16 cellular contexts compared by ENCODE assay signal in the genomic region with DNA sequence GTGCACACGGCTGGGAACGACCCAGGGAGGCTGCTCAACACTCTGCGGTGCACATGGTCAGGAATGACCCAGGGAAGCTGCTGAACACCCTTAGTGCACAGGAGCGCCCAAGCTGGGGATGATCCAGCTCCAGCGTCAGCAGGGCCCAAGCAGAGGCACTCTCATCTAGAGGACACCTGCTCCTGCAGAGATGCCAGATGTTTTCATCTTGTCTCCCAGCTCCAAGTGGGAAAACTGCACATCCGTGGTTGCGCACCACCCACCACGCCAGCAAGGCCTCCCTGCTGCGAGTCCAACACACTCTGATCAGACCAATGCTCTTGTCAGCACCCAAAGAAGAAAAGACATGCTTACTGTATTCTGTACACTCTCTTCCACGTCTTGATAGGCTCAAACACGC.
"Had no signal": no experiment of that assay in that cellular context is flagged by ENCODE, and none has a peak within 500 bp of the region (broad histone marks: within the 10 kb centered on the region; RNA-seq: fewer than 3 reads in every experiment).

No MANE protein-coding gene starts in this region.

- H3K4me3 ChIP-seq: body of pancreas, cardiac muscle cell, gastroesophageal sphincter, suprapubic skin, tibial nerve had no signal

- H3K27me3 ChIP-seq: body of pancreas, cardiac muscle cell, suprapubic skin, tibial nerve had no signal

- H3K27ac ChIP-seq: body of pancreas, cardiac muscle cell, epithelial cell of prostate, gastroesophageal sphincter, parathyroid adenoma, suprapubic skin, tibial nerve had no signal

- H3K36me3 ChIP-seq: cardiac muscle cell, gastroesophageal sphincter, suprapubic skin, tibial nerve had no signal

- H3K4me1 ChIP-seq: body of pancreas, gastroesophageal sphincter, parathyroid adenoma, suprapubic skin had no signal

- H3K79me2 ChIP-seq: parathyroid adenoma had no signal

- H3K9me3 ChIP-seq: body of pancreas, gastroesophageal sphincter, suprapubic skin, tibial nerve had no signal

- H3K9ac ChIP-seq: parathyroid adenoma had no signal

- ATAC-seq: body of pancreas, gastroesophageal sphincter, left cardiac atrium, right cardiac atrium had no signal

- H2AFZ ChIP-seq: parathyroid adenoma had no signal

- DNase-seq: activated gamma-delta T cell treated with Interleukin-2 at 50 U/mL for 16 hours; activated T-cell treated with anti-CD3 and anti-CD28 coated beads, Interleukin-2, amount 50 U/mL, for 1 hour; anterior cingulate cortex; body of pancreas; head of caudate nucleus; left cardiac atrium; nephron progenitor cell; nucleus accumbens; right cardiac atrium; stimulated activated CD4-positive, alpha-beta T cell treated with anti-CD3 and anti-CD28 coated beads, Interleukin-4, amount 100 ng/mL, for 24 hours had no signal
